ENCODE assay signal across 11 cellular contexts in genomic region chr11:12052676-12053605, GRCh38. TPM values are rescaled to one million over a fixed set of nuclear protein-coding genes. Genes with fewer than 3 reads are reported as not detected.
A peak's percentile ranks its signal among the peaks of the same experiment; 100 is the strongest.
DNase-seq lines count a peak whose midpoint lies in the region; ATAC-seq, FAIRE-seq and TF ChIP-seq lines count a peak whose summit lies in the region.
"Had no signal": no experiment of that assay in that cellular context is flagged by ENCODE, and none has a peak within 500 bp of the region (broad histone marks: within the 10 kb centered on the region; RNA-seq: fewer than 3 reads in every experiment).

No MANE protein-coding gene starts in this region.

- H3K9ac ChIP-seq in K562 (ENCODE audit: insufficient read depth in 1 of 2, low read depth in 2 of 2, low read length in 2 of 2) (no peak overlapping the region), neuronal stem cell (ENCODE audit: low read depth, low read length, poor library complexity) (no peak overlapping the region)

- peak; percentile 64 for FAIRE-seq in K562 (lab: Jason Lieb, UNC)
- FAIRE-seq: endometrium had no signal

- peak; percentile 65; the same call in 2 of the 3 replicates for ATAC-seq in K562
- no peak for ATAC-seq in activated CD4-positive, CD25-positive, alpha-beta regulatory T cell treated with anti-CD3 and anti-CD28 coated beads, Interleukin-2, amount 50 U/mL, for 24 hours
- ATAC-seq: activated T-helper 17 cell treated with anti-CD3 and anti-CD28 coated beads, Interleukin-2, amount 50 U/mL, for 72 hours had no signal

- no peak overlapping the region for H3K4ac ChIP-seq in neuronal stem cell (ENCODE audit: low read length)

- CTCF ChIA-PET in K562 (lab: Yijun Ruan, JAX; ENCODE audit: low intra/inter-chr PET ratio): no interaction called here

- no peak overlapping the region for H4K8ac ChIP-seq in neuronal stem cell (ENCODE audit: low read depth, low read length)

- H3K9me3 ChIP-seq in K562 (replicated peaks; ENCODE audit: control insufficient read depth, insufficient read depth, low read depth, low read length) (peaks cover 2% of the 10 kb centered on the region; the same call in 1 of the 2 replicates), neuronal stem cell (replicated peaks in 1 of 2; ENCODE audit: control insufficient read depth in 2 of 2, insufficient read depth in 1 of 2, low read depth in 1 of 2, low read length in 2 of 2) (no peaks in the 10 kb centered on the region)

- no peaks in the 10 kb centered on the region for H3K79me1 ChIP-seq in neuronal stem cell (ENCODE audit: low read depth, low read length)

- TF ChIP-seq CTCF in K562 (IDR thresholded peaks at IDR 0.05 in 2 of 3, conservative IDR thresholded peaks at IDR 0.05 in 1 of 3; ENCODE audit: insufficient read depth in 2 of 3, low read depth in 1 of 3, low read length in 3 of 3): peak in 2 of 3 experiments; percentile 12 to 31; a peak in 3 of 6 replicates

- H3K4me3 ChIP-seq in K562 (no peak overlapping the region), neuronal stem cell (ENCODE audit: low read length in 2 of 2) (peak overlapping the region in 1 of 2 donors; percentile 9)

- no peaks in the 10 kb centered on the region for H4K20me1 ChIP-seq in K562 (replicated peaks; ENCODE audit: control insufficient read depth, insufficient read depth, low read length)

- H2BK5ac ChIP-seq in neuronal stem cell (ENCODE audit: low read length): no peak overlapping the region

- TF ChIP-seq RAD21 in K562 (CRISPR knock-in tag; conservative IDR thresholded peaks at IDR 0.05 in 1 of 2, IDR thresholded peaks at IDR 0.05 in 1 of 2): peak in 1 of 2 experiments; percentile 39; a peak in 2 of 4 replicates

- WGBS in K562 (ENCODE audit: insufficient coverage, low coverage, missing lambda C conversion rate): 54% methylated on average over 15 of the region's 15 CpGs
- no CpG with 5 or more reads among the region's 15 CpGs for WGBS in neuronal stem cell (ENCODE audit: extremely low coverage in 2 of 2, insufficient read length in 2 of 2, insufficient replicate concordance in 1 of 2), 2 donors

- H2BK120ac ChIP-seq in neuronal stem cell (ENCODE audit: low read depth, low read length): no peak overlapping the region

- no peak overlapping the region for H3K14ac ChIP-seq in neuronal stem cell (ENCODE audit: low read length)

- no peak overlapping the region for H4K91ac ChIP-seq in neuronal stem cell (ENCODE audit: low read depth, low read length, poor library complexity)

- no peak overlapping the region for H3K23ac ChIP-seq in neuronal stem cell (ENCODE audit: low read depth, low read length, poor library complexity)

- peak overlapping the region; percentile 16 for H3K18ac ChIP-seq in neuronal stem cell (ENCODE audit: low read length)

- no peaks in the 10 kb centered on the region for H3K79me2 ChIP-seq in K562 (ENCODE audit: control insufficient read depth, insufficient read depth, low read length)

- H3K4me1 ChIP-seq in K562 (replicated peaks in 1 of 2; ENCODE audit: control insufficient read depth in 2 of 2, insufficient read depth in 2 of 2, low read length in 2 of 2): peaks cover 0 to 8% of the 10 kb centered on the region in 2 experiments; a peak in 3 of 5 replicates
- no peaks in the 10 kb centered on the region for H3K4me1 ChIP-seq in neuronal stem cell (ENCODE audit: control insufficient read depth in 2 of 2, insufficient read depth in 1 of 2, low read depth in 1 of 2, low read length in 2 of 2)

- no peak overlapping the region for H3K4me2 ChIP-seq in K562 (ENCODE audit: insufficient read depth, low read length)
- no peak overlapping the region for H3K4me2 ChIP-seq in neuronal stem cell (ENCODE audit: insufficient read depth, low read length, poor library complexity, severe bottlenecking)

- H3K27me3 ChIP-seq in K562 (ENCODE audit: control insufficient read depth in 2 of 2, insufficient read depth in 2 of 2, low read length in 2 of 2) (no peaks in the 10 kb centered on the region), neuronal stem cell (ENCODE audit: control insufficient read depth in 3 of 3, insufficient read depth in 3 of 3, low read depth in 1 of 3, low read length in 3 of 3) (peaks cover 0 to 3% (median 0%) of the 10 kb centered on the region in 3 experiments)

- POLR2A ChIA-PET in K562 (lab: Yijun Ruan, JAX): interaction anchor here (0.6 kb wide), 2 partner anchors 17 to 35 kb away, joined by 3 read pairs; no protein-coding TSS in a partner anchor

- no peak overlapping the region for H2BK12ac ChIP-seq in neuronal stem cell (ENCODE audit: low read length)

- H2AFZ ChIP-seq in K562 (ENCODE audit: low read depth, low read length): no peak overlapping the region
- H2AFZ ChIP-seq in neuronal stem cell (ENCODE audit: low read length): no peak overlapping the region

- TF ChIP-seq EP300 in K562 (IDR thresholded peaks at IDR 0.05; ENCODE audit: low read length): no peak

- H3K36me3 ChIP-seq in K562 (ENCODE audit: control insufficient read depth, insufficient read depth, low read length) (no peaks in the 10 kb centered on the region), neuronal stem cell (replicated peaks in 1 of 2; ENCODE audit: control insufficient read depth in 2 of 2, insufficient read depth in 2 of 2, low read length in 2 of 2) (no peaks in the 10 kb centered on the region)

- in situ Hi-C loops in K562 (cut with MboI): no loop called here

- intact Hi-C loops in K562 (cut with micrococcal nuclease): no loop called here

- no peak for TF ChIP-seq POLR2A in K562 (conservative IDR thresholded peaks at IDR 0.05)

- no peak overlapping the region for H2BK15ac ChIP-seq in neuronal stem cell (ENCODE audit: low read length)

- H3K27ac ChIP-seq in K562 (ENCODE audit: extremely low read depth, low read depth, low read length): no peak overlapping the region
- H3K27ac ChIP-seq in neuronal stem cell (replicated peaks; ENCODE audit: low read length): no peak overlapping the region

- no peak overlapping the region for H2AK5ac ChIP-seq in neuronal stem cell (ENCODE audit: low read depth, low read length)

- BruUV-seq in K562 (replicated peaks; lab: Mats Ljungman, UMichigan): no TSS peak

- H3K9me1 ChIP-seq in K562 (ENCODE audit: control insufficient read depth, insufficient read depth, low read length): no peaks in the 10 kb centered on the region

- DNase-seq in NCI-H1417 (lab: John Stamatoyannopoulos, UW): peak in 2 of 3 experiments; percentile 56 to 70
- DNase-seq in NCI-H1417 treated with DMSO at 0.1 percent for 48 hours (lab: John Stamatoyannopoulos, UW): no peak
- DNase-seq in NCI-H146 (lab: John Stamatoyannopoulos, UW): peak; percentile 79
- DNase-seq in K562 (ENCODE audit: extremely low read depth in 1 of 4, low spot score in 3 of 4): no peak
- no peak for DNase-seq in neuronal stem cell (ENCODE audit: low spot score)
- no peak for DNase-seq in NK-92 treated with Interleukin-12 subunit alpha and Interleukin-12 subunit beta, amount 100 ng/mL, for 24 hours (lab: John Stamatoyannopoulos, UW)
- DNase-seq in NCI-H446 (lab: John Stamatoyannopoulos, UW): no peak
- DNase-seq: kidney glomerular epithelial cell had no signal

TF ChIP-seq in K562, 482 proteins besides CTCF, POLR2A, EP300 and RAD21:
- TF ChIP-seq PHF21A (IDR thresholded peaks at IDR 0.05; ENCODE audit: borderline replicate concordance, low read depth) (no peak), ZNF124 (CRISPR knock-in tag; IDR thresholded peaks at IDR 0.05) (no peak), EGR1 (conservative IDR thresholded peaks at IDR 0.05) (peak; percentile 5; the same call in 1 of the 2 replicates)

RNA-seq across cellular contexts. Expression of gene DKK3, which starts 44.5 kb away (rescaled TPM):
- total RNA-seq in K562 (2011; cell fraction: chromatin; rRNA removed; ENCODE audit: low replicate concordance): not detected in 2 replicates
- total RNA-seq in K562 (2011; cell fraction: nucleolus; rRNA removed): not detected in 2 replicates
- not detected in 2 replicates for total RNA-seq in K562 (2011; cell fraction: nucleoplasm; rRNA removed)
- not detected in 2 replicates for total RNA-seq in K562 (2014; rRNA removed)
- total RNA-seq in K562 (2014; rRNA removed; fragmentation: Illumina TruSeq; extraction: Trizol): not detected in 2 replicates
- total RNA-seq in K562 (2015; rRNA removed; fragmentation: Illumina TruSeq; extraction: Trizol): not detected in 2 replicates
- total RNA-seq in K562 (2021): 0.38 and 0.40 TPM in 2 replicates
- 0.14 TPM in 1 of 2 replicates, not detected in the other for polyA plus RNA-seq in K562 (2011; rRNA removed)
- not detected in 2 replicates for polyA plus RNA-seq in K562 (2011; cell fraction: cytosol; rRNA removed)
- polyA plus RNA-seq in K562 (2011; cell fraction: nucleus; rRNA removed): not detected in 2 replicates
- polyA plus RNA-seq in K562 (2012): not detected in 2 replicates
- not detected in 2 replicates for polyA plus RNA-seq in K562 (2014; fragmentation: Illumina TruSeq; extraction: Trizol)
- not detected for polyA plus RNA-seq in K562 (2014; fragmentation: Nextera tagmentation; extraction: Ambion mirVana)
- 0.85 TPM in 1 of 2 replicates, not detected in the other for polyA plus RNA-seq in K562 (2014; rRNA removed)
- not detected in 2 replicates for polyA minus RNA-seq in K562 (2011; rRNA and poly(A)+ RNA removed)
- not detected in 2 replicates for polyA minus RNA-seq in K562 (2011; cell fraction: cytosol; rRNA and poly(A)+ RNA removed)
- not detected in 2 replicates for polyA minus RNA-seq in K562 (2011; cell fraction: nucleus; rRNA and poly(A)+ RNA removed)
- 16.6 TPM for polyA plus RNA-seq in neuronal stem cell (2013, experiment 1 of 2)
- polyA plus RNA-seq in neuronal stem cell (2013, experiment 2 of 2): 16.6 TPM
- total RNA-seq: activated T-helper 17 cell treated with anti-CD3 and anti-CD28 coated beads, Interleukin-2, amount 50 U/mL, for 72 hours had no signal

RNA-seq across cellular contexts. Expression of gene MICAL2, which starts 57.4 kb away (rescaled TPM):
- total RNA-seq in K562 (2011; cell fraction: chromatin; rRNA removed; ENCODE audit: low replicate concordance): 173 and 222 TPM in 2 replicates
- 77.0 and 99.7 TPM in 2 replicates for total RNA-seq in K562 (2011; cell fraction: nucleolus; rRNA removed)
- 107 and 133 TPM in 2 replicates for total RNA-seq in K562 (2011; cell fraction: nucleoplasm; rRNA removed)
- total RNA-seq in K562 (2014; rRNA removed): 33.6 and 42.7 TPM in 2 replicates
- 35.0 and 36.8 TPM in 2 replicates for total RNA-seq in K562 (2014; rRNA removed; fragmentation: Illumina TruSeq; extraction: Trizol)
- total RNA-seq in K562 (2015; rRNA removed; fragmentation: Illumina TruSeq; extraction: Trizol): 22.9 and 23.7 TPM in 2 replicates
- total RNA-seq in K562 (2021): 63.5 and 64.2 TPM in 2 replicates
- polyA plus RNA-seq in K562 (2011; rRNA removed): 38.1 and 47.3 TPM in 2 replicates
- 28.3 and 36.5 TPM in 2 replicates for polyA plus RNA-seq in K562 (2011; cell fraction: cytosol; rRNA removed)
- 46.0 and 76.1 TPM in 2 replicates for polyA plus RNA-seq in K562 (2011; cell fraction: nucleus; rRNA removed)
- polyA plus RNA-seq in K562 (2012): 31.7 and 42.8 TPM in 2 replicates
- 40.3 and 43.0 TPM in 2 replicates for polyA plus RNA-seq in K562 (2014; fragmentation: Illumina TruSeq; extraction: Trizol)
- 1 to 10 TPM; 4.7 to 5.9 TPM for polyA plus RNA-seq in K562 (2014; fragmentation: Nextera tagmentation; extraction: Ambion mirVana)
- polyA plus RNA-seq in K562 (2014; rRNA removed): 23.3 and 24.0 TPM in 2 replicates
- polyA minus RNA-seq in K562 (2011; rRNA and poly(A)+ RNA removed): 82.4 and 92.6 TPM in 2 replicates
- 47.4 and 54.4 TPM in 2 replicates for polyA minus RNA-seq in K562 (2011; cell fraction: cytosol; rRNA and poly(A)+ RNA removed)
- polyA minus RNA-seq in K562 (2011; cell fraction: nucleus; rRNA and poly(A)+ RNA removed): 66.9 and 104 TPM in 2 replicates
- polyA plus RNA-seq in neuronal stem cell (2013, experiment 1 of 2): 0.36 TPM
- polyA plus RNA-seq in neuronal stem cell (2013, experiment 2 of 2): 0.26 TPM

Comparison
In these comparisons a context has a peak if more than half of its experiments do, and no peak if none do; other contexts are left out.
1. DNase-seq: peak in NCI-H1417 (2 of 3) and NCI-H146 (single experiment); none in NCI-H1417 treated with DMSO at 0.1 percent for 48 hours (single experiment), K562 (0 of 4), neuronal stem cell (single experiment), NK-92 treated with Interleukin-12 subunit alpha and Interleukin-12 subunit beta, amount 100 ng/mL, for 24 hours (single experiment) and NCI-H446 (0 of 2).